ENCODE assay signal across 24 cellular contexts in the genomic region with DNA sequence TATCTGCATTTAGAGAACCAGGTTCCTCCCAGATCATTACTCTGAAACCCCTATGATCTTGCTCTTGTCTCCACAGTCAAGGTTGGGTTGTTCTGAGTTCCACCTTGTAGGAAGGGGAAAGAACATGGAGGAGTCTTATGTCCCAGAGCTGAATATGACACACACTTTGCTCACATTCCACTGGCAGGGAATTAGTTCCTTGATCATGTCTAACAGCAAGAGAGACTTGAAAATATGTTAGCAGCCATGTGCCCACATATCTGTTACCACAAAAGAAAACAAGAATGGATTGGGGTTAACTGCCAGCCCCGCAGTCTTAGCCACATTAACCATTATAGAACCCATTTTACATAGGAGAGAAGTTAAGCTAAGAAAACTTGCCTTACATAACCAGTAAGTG.
"Had no signal": no experiment of that assay in that cellular context is flagged by ENCODE, and none has a peak within 500 bp of the region (broad histone marks: within the 10 kb centered on the region; RNA-seq: fewer than 3 reads in every experiment).

No MANE protein-coding gene starts in this region.

- H3K36me3 ChIP-seq: breast epithelium, spleen, upper lobe of left lung had no signal

- FAIRE-seq: astrocyte had no signal

- H3K27me3 ChIP-seq: breast epithelium, hepatocyte, spleen, upper lobe of left lung had no signal

- DNase-seq: activated CD4-positive, alpha-beta T cell treated with anti-CD3 and anti-CD28 coated beads for 36 hours; activated CD4-positive, alpha-beta T cell treated with anti-CD3 and anti-CD28 coated beads, Interleukin-2, amount 50 U/mL, for 4 hours; activated CD8-positive, alpha-beta memory T cell treated with anti-CD3 and anti-CD28 coated beads, Interleukin-2, amount 50 U/mL, for 48 hours; activated naive CD4-positive, alpha-beta T cell treated with Interleukin-2 at 50 U/mL for 16 hours; activated naive CD8-positive, alpha-beta T cell treated with anti-CD3 and anti-CD28 coated beads for 36 hours; activated T-cell treated with anti-CD3 and anti-CD28 coated beads, Interleukin-2, amount 50 U/mL, for 4 hours; cerebellar nuclear complex; cortex of kidney; immature natural killer cell; left ventricle myocardium superior; mammary epithelial cell; midbrain; natural killer cell; spleen; stimulated activated CD4-positive, alpha-beta T cell treated with anti-CD3 and anti-CD28 coated beads, Interleukin-4, amount 100 ng/mL, for 24 hours; stimulated activated naive CD8-positive, alpha-beta T cell treated with anti-CD3 and anti-CD28 coated beads, Interleukin-15, Interleukin-2, amounts not matched to agents 100 U/mL and 50 U/mL, for 24 hours; T-helper 1 cell; T-helper 9 cell; upper lobe of left lung had no signal

- ATAC-seq: activated CD4-positive, alpha-beta T cell treated with anti-CD3 and anti-CD28 coated beads for 36 hours; activated T-cell treated with anti-CD3 and anti-CD28 coated beads, Interleukin-2, amount 50 U/mL, for 4 hours; foreskin keratinocyte; left ventricle myocardium superior; natural killer cell; stimulated activated naive CD8-positive, alpha-beta T cell treated with anti-CD3 and anti-CD28 coated beads, Interleukin-15, Interleukin-2, amounts not matched to agents 100 U/mL and 50 U/mL, for 24 hours; WTC11 had no signal

- H3K4me3 ChIP-seq: breast epithelium, hepatocyte, spleen, upper lobe of left lung had no signal
